In the genomic region with DNA sequence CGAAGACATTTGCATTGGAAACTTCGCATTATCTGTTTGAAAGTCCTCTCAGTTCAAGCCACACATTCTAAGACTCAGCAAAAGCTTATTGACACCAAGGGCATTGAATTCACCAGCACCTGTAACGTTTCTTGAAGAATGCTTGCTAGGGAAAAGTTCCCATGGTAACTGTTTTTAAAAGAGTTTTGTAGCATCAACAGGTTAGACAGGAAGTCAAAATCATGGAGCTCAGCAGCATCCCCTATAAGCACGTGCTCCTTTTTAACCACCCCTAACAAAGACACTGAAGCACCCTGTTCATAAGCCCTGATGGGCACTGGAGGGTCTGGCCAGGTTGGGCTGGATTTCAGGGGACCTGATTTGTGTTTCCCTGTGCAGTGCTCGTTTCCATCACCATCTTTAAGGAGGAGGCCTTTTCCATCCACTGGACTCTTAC, we compare ENCODE assay signal across 10 cellular contexts.
DNase-seq lines count a peak whose midpoint lies in the region; ATAC-seq and TF ChIP-seq lines count a peak whose summit lies in the region.
"Had no signal": no experiment of that assay in that cellular context is flagged by ENCODE, and none has a peak within 500 bp of the region (broad histone marks: within the 10 kb centered on the region; RNA-seq: fewer than 3 reads in every experiment).

No MANE protein-coding gene starts in this region.

- H3K27ac Mint-ChIP-seq in activated CD8-positive, alpha-beta T cell treated with anti-CD3 and anti-CD28 coated beads for 36 hours = peak overlapping the region; percentile 9
- no peak overlapping the region for H3K27ac Mint-ChIP-seq in activated CD8-positive, alpha-beta T cell treated with anti-CD3 and anti-CD28 coated beads, Interleukin-2, amount 10 ng/mL, durations not matched to agents 7 days and 5 days
- H3K27ac Mint-ChIP-seq: neural progenitor cell, WTC11 had no signal

- TF ChIP-seq CTCF in activated CD8-positive, alpha-beta T cell treated with anti-CD3 and anti-CD28 coated beads for 36 hours (IDR thresholded peaks at IDR 0.05) = no peak
- TF ChIP-seq CTCF in hepatocyte (IDR thresholded peaks at IDR 0.05; ENCODE audit: poor library complexity) = no peak
- TF ChIP-seq CTCF in thyroid gland (IDR thresholded peaks at IDR 0.05) = no peak

- CTCF ChIA-PET in activated CD8-positive, alpha-beta T cell treated with anti-CD3 and anti-CD28 coated beads for 36 hours (lab: Charles Lee) = interaction anchor here (1.2 to 2.0 kb wide), 3 partner anchors 16 to 231 kb away, joined by 3 to 6 read pairs (median 4); no protein-coding TSS in a partner anchor
- CTCF ChIA-PET in activated CD8-positive, alpha-beta T cell treated with anti-CD3 and anti-CD28 coated beads, Interleukin-2, amount 10 ng/mL, durations not matched to agents 7 days and 5 days (lab: Charles Lee) = interaction anchor here (0.8 to 1.9 kb wide), 3 partner anchors 9 to 38 kb away, joined by 3 to 7 read pairs (median 3); no protein-coding TSS in a partner anchor

- no peaks in the 10 kb centered on the region for H3K79me2 ChIP-seq in hepatocyte

- no peaks in the 10 kb centered on the region for H3K9me2 ChIP-seq in hepatocyte (replicated peaks; ENCODE audit: insufficient read depth)

- WGBS in hepatocyte (ENCODE audit: low lambda C conversion rate, missing lambda C conversion rate) = 88% methylated on average over 5 of the region's 5 CpGs
- 73 to 87% methylated on average over 5 of the region's 5 CpGs for WGBS in thyroid gland, 2 donors

- peaks cover 37% of the 10 kb centered on the region for H3K4me1 Mint-ChIP-seq in activated CD8-positive, alpha-beta T cell treated with anti-CD3 and anti-CD28 coated beads for 36 hours (ENCODE audit: low read depth)
- H3K4me1 Mint-ChIP-seq in activated CD8-positive, alpha-beta T cell treated with anti-CD3 and anti-CD28 coated beads, Interleukin-2, amount 10 ng/mL, durations not matched to agents 7 days and 5 days (ENCODE audit: low read depth) = peaks cover 70% of the 10 kb centered on the region

- peaks cover 48% of the 10 kb centered on the region for H3K36me3 Mint-ChIP-seq in activated CD8-positive, alpha-beta T cell treated with anti-CD3 and anti-CD28 coated beads for 36 hours (ENCODE audit: low read depth)
- peaks cover 77% of the 10 kb centered on the region for H3K36me3 Mint-ChIP-seq in activated CD8-positive, alpha-beta T cell treated with anti-CD3 and anti-CD28 coated beads, Interleukin-2, amount 10 ng/mL, durations not matched to agents 7 days and 5 days (ENCODE audit: low read depth)
- H3K36me3 Mint-ChIP-seq: neural progenitor cell, WTC11 had no signal

- TF ChIP-seq POLR2A in thyroid gland (IDR thresholded peaks at IDR 0.05) = no peak

- DNase-seq in activated CD8-positive, alpha-beta T cell treated with anti-CD3 and anti-CD28 coated beads for 36 hours = no peak
- no peak for DNase-seq in activated CD8-positive, alpha-beta T cell treated with anti-CD3 and anti-CD28 coated beads, Interleukin-2, amount 10 ng/mL, durations not matched to agents 7 days and 5 days
- DNase-seq in hepatocyte (ENCODE audit: low spot score) (no peak), thyroid gland (no peak), T-helper 2 cell (no peak), retina (no peak)
- no peak for DNase-seq in stimulated activated CD4-positive, alpha-beta T cell treated with anti-CD3 and anti-CD28 coated beads, Interleukin-4, amount 100 ng/mL, for 4 hours

- H2AFZ ChIP-seq in hepatocyte = no peak overlapping the region
- H2AFZ ChIP-seq: neural progenitor cell had no signal

- no peaks in the 10 kb centered on the region for H3K9me3 Mint-ChIP-seq in activated CD8-positive, alpha-beta T cell treated with anti-CD3 and anti-CD28 coated beads for 36 hours
- H3K9me3 Mint-ChIP-seq in activated CD8-positive, alpha-beta T cell treated with anti-CD3 and anti-CD28 coated beads, Interleukin-2, amount 10 ng/mL, durations not matched to agents 7 days and 5 days (ENCODE audit: insufficient read depth) = peaks cover 5% of the 10 kb centered on the region
- H3K9me3 Mint-ChIP-seq: WTC11 had no signal

- POLR2A ChIA-PET in activated CD8-positive, alpha-beta T cell treated with anti-CD3 and anti-CD28 coated beads for 36 hours (lab: Charles Lee) = interaction anchor here (1.4 kb wide), 1 partner anchor 16 kb away, joined by 4 read pairs; no protein-coding TSS in a partner anchor
- POLR2A ChIA-PET in activated CD8-positive, alpha-beta T cell treated with anti-CD3 and anti-CD28 coated beads, Interleukin-2, amount 10 ng/mL, durations not matched to agents 7 days and 5 days (lab: Charles Lee) = no interaction called here

- H3K27me3 Mint-ChIP-seq in activated CD8-positive, alpha-beta T cell treated with anti-CD3 and anti-CD28 coated beads for 36 hours = no peaks in the 10 kb centered on the region
- H3K27me3 Mint-ChIP-seq in activated CD8-positive, alpha-beta T cell treated with anti-CD3 and anti-CD28 coated beads, Interleukin-2, amount 10 ng/mL, durations not matched to agents 7 days and 5 days (ENCODE audit: low read depth) = no peaks in the 10 kb centered on the region

- ATAC-seq in activated CD8-positive, alpha-beta T cell treated with anti-CD3 and anti-CD28 coated beads for 36 hours = no peak
- no peak for ATAC-seq in activated CD8-positive, alpha-beta T cell treated with anti-CD3 and anti-CD28 coated beads, Interleukin-2, amount 10 ng/mL, durations not matched to agents 7 days and 5 days
- ATAC-seq in HG03457 (IDR thresholded peaks at IDR 0.05; ENCODE audit: unreplicated experiment) = peak; percentile 24

- H3K27me3 ChIP-seq in hepatocyte (no peaks in the 10 kb centered on the region), thyroid gland (no peaks in the 10 kb centered on the region)
- H3K27me3 ChIP-seq: neural progenitor cell had no signal

- H4K20me1 ChIP-seq in hepatocyte (ENCODE audit: insufficient read depth, poor library complexity, severe bottlenecking) = no peaks in the 10 kb centered on the region

- H3K4me1 ChIP-seq in hepatocyte (ENCODE audit: insufficient read depth) (peaks cover 20% of the 10 kb centered on the region), thyroid gland (peaks cover 29 to 47% of the 10 kb centered on the region in 2 donors)
- H3K4me1 ChIP-seq: neural progenitor cell had no signal

- H3K4me3 Mint-ChIP-seq in activated CD8-positive, alpha-beta T cell treated with anti-CD3 and anti-CD28 coated beads for 36 hours = no peak overlapping the region
- H3K4me3 Mint-ChIP-seq in activated CD8-positive, alpha-beta T cell treated with anti-CD3 and anti-CD28 coated beads, Interleukin-2, amount 10 ng/mL, durations not matched to agents 7 days and 5 days = no peak overlapping the region
- H3K4me3 Mint-ChIP-seq: neural progenitor cell, WTC11 had no signal

- intact Hi-C loops in activated CD8-positive, alpha-beta T cell treated with anti-CD3 and anti-CD28 coated beads for 36 hours (cut with micrococcal nuclease) = no loop called here
- intact Hi-C loops in thyroid gland (cut with DNase I) = no loop called here

- H3K4me2 ChIP-seq in hepatocyte = no peak overlapping the region
- H3K4me2 ChIP-seq: neural progenitor cell had no signal

- H3K27ac ChIP-seq in hepatocyte (peak overlapping the region; percentile 94), thyroid gland (peak overlapping the region; percentile 87 to 90 (median 90))
- H3K27ac ChIP-seq: neural progenitor cell had no signal

- H3K36me3 ChIP-seq in hepatocyte (replicated peaks; ENCODE audit: insufficient read depth, low read depth) (no peaks in the 10 kb centered on the region), thyroid gland (no peaks in the 10 kb centered on the region)
- H3K36me3 ChIP-seq: neural progenitor cell had no signal

- H3K9me3 ChIP-seq in hepatocyte (ENCODE audit: low read depth) (no peaks in the 10 kb centered on the region), thyroid gland (no peaks in the 10 kb centered on the region)

- H3K4me3 ChIP-seq in hepatocyte (no peak overlapping the region), thyroid gland (replicated peaks in 1 of 3) (no peak overlapping the region)
- H3K4me3 ChIP-seq: neural progenitor cell had no signal
